8 cellular contexts compared by ENCODE assay signal in the genomic region with DNA sequence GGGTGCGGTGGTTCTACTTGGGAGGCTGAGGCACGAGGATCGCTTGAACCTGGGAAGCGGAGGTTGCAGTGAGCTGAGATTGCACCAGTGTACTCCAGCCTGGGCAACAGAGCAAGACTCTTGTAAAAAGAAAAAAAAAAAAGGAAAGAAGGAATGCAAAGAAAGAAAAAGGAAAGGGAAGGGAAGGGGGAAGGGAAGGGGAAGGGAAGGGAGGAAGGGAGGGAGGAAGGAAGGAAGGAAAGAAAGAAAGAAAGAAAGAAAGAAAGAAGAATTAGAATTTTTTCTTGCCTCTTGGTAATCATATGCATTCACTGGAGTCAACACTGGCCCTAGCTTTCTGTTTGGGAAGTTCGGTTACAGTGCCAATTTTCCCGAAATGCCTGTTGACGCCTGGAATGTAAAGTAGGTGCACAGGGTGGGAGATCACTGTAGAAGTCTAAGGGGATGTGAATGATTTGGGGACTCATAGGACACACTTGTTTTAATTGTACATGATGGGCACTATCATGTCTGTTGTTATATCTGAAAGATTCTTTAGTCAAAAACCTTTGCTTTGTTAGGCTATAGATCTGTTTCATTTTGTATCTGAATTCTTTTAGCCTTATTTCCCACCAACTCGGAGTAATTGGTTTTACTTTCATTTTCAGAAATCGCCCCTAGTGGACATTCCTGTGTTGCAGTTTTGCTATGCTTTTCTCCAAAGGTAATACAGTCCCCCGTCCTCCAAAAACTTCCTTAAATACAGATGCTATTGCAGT. TPM values are rescaled to one million over a fixed set of nuclear protein-coding genes. Genes with fewer than 3 reads are reported as not detected.
DNase-seq lines count a peak whose midpoint lies in the region; ATAC-seq and TF ChIP-seq lines count a peak whose summit lies in the region.

No MANE protein-coding gene starts in this region.

- no peaks in the 10 kb centered on the region for H3K9me2 ChIP-seq in GM23338 (ENCODE audit: insufficient read depth)

- H3K9me3 Mint-ChIP-seq in GM23338, result no peaks in the 10 kb centered on the region

- no peak overlapping the region for H3K4me3 ChIP-seq in GM23338
- H3K4me3 ChIP-seq in mucosa of stomach (ENCODE audit: low read length), result peak overlapping the region; percentile 31
- H3K4me3 ChIP-seq in thymus (ENCODE audit: low read length), result peak overlapping the region; percentile 51

- ATAC-seq in GM23338 (peak; percentile 86), GM21528 (IDR thresholded peaks at IDR 0.05; ENCODE audit: low FRiP score, unreplicated experiment) (no peak)

- H3K27ac Mint-ChIP-seq in GM23338, result 0 out of 2 replicates have a peak overlapping the region, but pooled peaks have one; percentile 37

- H3F3A ChIP-seq in GM23338 (replicated peaks; ENCODE audit: low read depth), result no peaks in the 10 kb centered on the region

- H3K4me3 Mint-ChIP-seq in GM23338, result peak overlapping the region; percentile 36; the same call in 1 of the 3 replicates

- DNase-seq in COR-L47 (lab: John Stamatoyannopoulos, UW), result peak; percentile 50
- peak; percentile 84 for DNase-seq in GM23338 (ENCODE audit: low spot score)
- DNase-seq in NCI-H510A treated with DMSO at 0.1 percent for 48 hours (lab: John Stamatoyannopoulos, UW), result peak; percentile 36
- DNase-seq in activated CD4-positive, alpha-beta T cell treated with anti-CD3 and anti-CD28 coated beads, Interleukin-2, amount 50 U/mL, for 1 hour, result peak; percentile 38
- peak; percentile 73 for DNase-seq in epidermal melanocyte (ENCODE audit: insufficient read length, low spot score)

- no peaks in the 10 kb centered on the region for H3K36me3 ChIP-seq in GM23338 (ENCODE audit: insufficient read depth)
- H3K36me3 ChIP-seq in mucosa of stomach (ENCODE audit: control insufficient read depth, insufficient read depth, low read length), result peaks cover 6% of the 10 kb centered on the region
- peaks cover 21% of the 10 kb centered on the region for H3K36me3 ChIP-seq in thymus (ENCODE audit: control insufficient read depth, insufficient read depth)

- H3K4me1 ChIP-seq in GM23338 (ENCODE audit: insufficient read depth) (no peaks in the 10 kb centered on the region), mucosa of stomach (ENCODE audit: control insufficient read depth, insufficient read depth, low read length) (peaks cover 4% of the 10 kb centered on the region), thymus (ENCODE audit: control insufficient read depth, insufficient read depth, low read length) (no peaks in the 10 kb centered on the region)

- H3K27ac ChIP-seq in GM23338 (ENCODE audit: low read depth) (0 out of 2 replicates have a peak overlapping the region, but pooled peaks have one; percentile 3), thymus (ENCODE audit: low read depth) (peak overlapping the region; percentile 58)

- H3K9me3 ChIP-seq in mucosa of stomach (ENCODE audit: control insufficient read depth, low read length) (no peaks in the 10 kb centered on the region), thymus (ENCODE audit: control insufficient read depth) (no peaks in the 10 kb centered on the region)

- 55% methylated on average over 10 of the region's 10 CpGs for WGBS in thymus

- H3K36me3 Mint-ChIP-seq in GM23338 (ENCODE audit: low read depth), result no peaks in the 10 kb centered on the region

- no peaks in the 10 kb centered on the region for H3K27me3 ChIP-seq in GM23338 (ENCODE audit: insufficient read depth)
- no peaks in the 10 kb centered on the region for H3K27me3 ChIP-seq in mucosa of stomach (ENCODE audit: control insufficient read depth, insufficient read depth, low read length)
- no peaks in the 10 kb centered on the region for H3K27me3 ChIP-seq in thymus (ENCODE audit: control insufficient read depth, insufficient read depth)

- H3K79me2 ChIP-seq in GM23338 (replicated peaks; ENCODE audit: insufficient read depth), result no peaks in the 10 kb centered on the region

- peak; percentile 47 to 88 for TF ChIP-seq CTCF in GM23338 (conservative IDR thresholded peaks at IDR 0.05; ENCODE audit: low read depth in 2 of 2)

- H3K9ac ChIP-seq in mucosa of stomach (ENCODE audit: low read length), result peak overlapping the region; percentile 60

- no peak overlapping the region for H3K4me2 ChIP-seq in GM23338

- no peaks in the 10 kb centered on the region for H4K20me1 ChIP-seq in GM23338 (replicated peaks; ENCODE audit: insufficient read depth)

- peaks cover 5% of the 10 kb centered on the region for H3K27me3 Mint-ChIP-seq in GM23338 (ENCODE audit: insufficient read depth, low read depth, poor library complexity)

- no peaks in the 10 kb centered on the region for H3K4me1 Mint-ChIP-seq in GM23338

- H2AFZ ChIP-seq in GM23338, result no peak overlapping the region

TF ChIP-seq in GM23338, 12 proteins besides CTCF, POLR2A, EP300 and RAD21 (continues in another document):
- no peak for TF ChIP-seq CREB1 (CRISPR knock-in tag; IDR thresholded peaks at IDR 0.05; ENCODE audit: low read depth)
- no peak for TF ChIP-seq REST (IDR thresholded peaks at IDR 0.05; ENCODE audit: unreplicated experiment)
- TF ChIP-seq, protein P1, sequence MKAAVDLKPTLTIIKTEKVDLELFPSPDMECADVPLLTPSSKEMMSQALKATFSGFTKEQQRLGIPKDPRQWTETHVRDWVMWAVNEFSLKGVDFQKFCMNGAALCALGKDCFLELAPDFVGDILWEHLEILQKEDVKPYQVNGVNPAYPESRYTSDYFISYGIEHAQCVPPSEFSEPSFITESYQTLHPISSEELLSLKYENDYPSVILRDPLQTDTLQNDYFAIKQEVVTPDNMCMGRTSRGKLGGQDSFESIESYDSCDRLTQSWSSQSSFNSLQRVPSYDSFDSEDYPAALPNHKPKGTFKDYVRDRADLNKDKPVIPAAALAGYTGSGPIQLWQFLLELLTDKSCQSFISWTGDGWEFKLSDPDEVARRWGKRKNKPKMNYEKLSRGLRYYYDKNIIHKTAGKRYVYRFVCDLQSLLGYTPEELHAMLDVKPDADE (IDR thresholded peaks at IDR 0.05), result no peak
- TF ChIP-seq EZH2 (IDR thresholded peaks at IDR 0.05; ENCODE audit: low read depth, unreplicated experiment), result no peak
- no peak for TF ChIP-seq NANOG (IDR thresholded peaks at IDR 0.05; ENCODE audit: borderline replicate concordance)

RNA-seq across cellular contexts. Expression of gene MORC3, which starts 59.8 kb away (rescaled TPM):
- total RNA-seq in GM23338 (2014; rRNA removed; shearing (Covaris generic)), result 22.3 and 25.4 TPM in 2 replicates
- polyA plus RNA-seq in GM23338 (2016; fragmentation: Nextera tagmentation; extraction: Ambion mirVana) (9.1 and 11.5 TPM in 2 replicates), thymus (33.2 TPM)
